10 cellular contexts compared by ENCODE assay signal in genomic region chr21:45330075-45330781, GRCh38. TPM values are rescaled to one million over a fixed set of nuclear protein-coding genes. Genes with fewer than 3 reads are reported as not detected.
DNase-seq lines count a peak whose midpoint lies in the region; ATAC-seq, FAIRE-seq and TF ChIP-seq lines count a peak whose summit lies in the region.
"Had no signal": no experiment of that assay in that cellular context is flagged by ENCODE, and none has a peak within 500 bp of the region (broad histone marks: within the 10 kb centered on the region; RNA-seq: fewer than 3 reads in every experiment).

No MANE protein-coding gene starts in this region.

- no peak for TF ChIP-seq POLR2A in GM12892 (IDR thresholded peaks at IDR 0.05; ENCODE audit: low read depth, low read length)

- no peak overlapping the region for H3K9ac ChIP-seq in muscle layer of colon (ENCODE audit: low read length)

- no peak for FAIRE-seq in GM12892 (lab: Jason Lieb, UNC)

- H3K4me3 ChIP-seq in MG63 (no peak overlapping the region), muscle layer of colon (ENCODE audit: low read depth in 1 of 2, low read length in 2 of 2) (no peak overlapping the region)

- H3K27me3 ChIP-seq in MG63 (no peaks in the 10 kb centered on the region), muscle layer of colon (ENCODE audit: control insufficient read depth in 1 of 2, insufficient read depth in 2 of 2, low read length in 2 of 2) (no peaks in the 10 kb centered on the region)
- H3K27me3 ChIP-seq: neutrophil had no signal

- ATAC-seq in HG03565 (IDR thresholded peaks at IDR 0.05; ENCODE audit: unreplicated experiment) (no peak), HG03175 (IDR thresholded peaks at IDR 0.05; ENCODE audit: unreplicated experiment) (no peak)

- H3K4me1 ChIP-seq in muscle layer of colon (ENCODE audit: insufficient read depth, low read length), result peaks cover 16% of the 10 kb centered on the region

- H3K9me3 ChIP-seq in MG63 (no peaks in the 10 kb centered on the region), muscle layer of colon (ENCODE audit: low read length) (no peaks in the 10 kb centered on the region)
- H3K9me3 ChIP-seq: neutrophil had no signal

- DNase-seq in COR-L47 (lab: John Stamatoyannopoulos, UW), result peak; percentile 39
- DNase-seq in MG63, result peak; percentile 95
- DNase-seq in epidermal melanocyte (ENCODE audit: insufficient read length, low spot score), result peak; percentile 58
- DNase-seq in GM12892 (ENCODE audit: insufficient read length), result no peak
- DNase-seq in activated naive CD4-positive, alpha-beta T cell (lab: John Stamatoyannopoulos, UW), result no peak
- DNase-seq: NCI-H1092 treated with DMSO at 0.1 percent for 48 hours had no signal

- H3K27ac ChIP-seq in muscle layer of colon (ENCODE audit: low read depth, low read length), result peak overlapping the region; percentile 83
- H3K27ac ChIP-seq: neutrophil had no signal

- H3K36me3 ChIP-seq in MG63, result no peaks in the 10 kb centered on the region
- H3K36me3 ChIP-seq in muscle layer of colon (ENCODE audit: insufficient read depth, low read length), result no peaks in the 10 kb centered on the region
- H3K36me3 ChIP-seq: neutrophil had no signal

RNA-seq across cellular contexts. Expression of gene POFUT2, which starts 42.5 kb away (rescaled TPM):
- total RNA-seq in MG63 (2014; rRNA removed; shearing (Covaris generic); ENCODE audit: low replicate concordance), result 16.9 and 33.0 TPM in 2 replicates
- polyA plus RNA-seq in GM12892 (2012; ENCODE audit: missing spikeins), result 8.8 TPM

Comparison
In these comparisons a context has a peak if more than half of its experiments do, and no peak if none do; other contexts are left out.
1. DNase-seq: peak in COR-L47 (single experiment), MG63 (single experiment) and epidermal melanocyte (single experiment); none in GM12892 (single experiment) and activated naive CD4-positive, alpha-beta T cell (0 of 4).